ENCODE assay signal across 1 cellular context in genomic region chrX:120453985-120454384, GRCh38.
TF ChIP-seq lines count a peak whose summit lies in the region.

No MANE protein-coding gene starts in this region.

TF ChIP-seq in K562, 482 proteins besides CTCF, POLR2A, EP300 and RAD21 (continued from another document and continues in another):
- TF ChIP-seq ZNF518B (CRISPR knock-in tag; IDR thresholded peaks at IDR 0.05) (no peak), RBFOX2 (IDR thresholded peaks at IDR 0.05; ENCODE audit: low read depth, low read length) (no peak), FOSL1 (tag; conservative IDR thresholded peaks at IDR 0.05) (peak; percentile 90), ARID3A (IDR thresholded peaks at IDR 0.05; ENCODE audit: borderline replicate concordance, low read depth, low read length) (0 out of 2 replicates have a peak, but pooled peaks have one; percentile 33), RREB1 (CRISPR knock-in tag; IDR thresholded peaks at IDR 0.05) (no peak), E2F6 (IDR thresholded peaks at IDR 0.05; ENCODE audit: borderline replicate concordance in 1 of 2, extremely low read depth in 1 of 2, insufficient read depth in 1 of 2, insufficient read length in 1 of 2, low read depth in 1 of 2, low read length in 1 of 2, poor library complexity in 1 of 2, severe bottlenecking in 1 of 2) (no peak), SMAD4 (CRISPR knock-in tag; conservative IDR thresholded peaks at IDR 0.05) (no peak), ATF1 (CRISPR knock-in tag; IDR thresholded peaks at IDR 0.05) (no peak), ATF1 (tag; IDR thresholded peaks at IDR 0.05) (no peak), RB1 (IDR thresholded peaks at IDR 0.05; ENCODE audit: low read depth) (no peak), MYNN (IDR thresholded peaks at IDR 0.05) (no peak), MYNN (CRISPR knock-in tag; IDR thresholded peaks at IDR 0.05) (no peak), ARNT (IDR thresholded peaks at IDR 0.05) (no peak), RERE (CRISPR knock-in tag; IDR thresholded peaks at IDR 0.05; ENCODE audit: borderline replicate concordance) (no peak), MAFF (IDR thresholded peaks at IDR 0.05; ENCODE audit: low read length) (no peak), CREM (IDR thresholded peaks at IDR 0.05; ENCODE audit: low read depth) (no peak), ZNF217 (CRISPR knock-in tag; IDR thresholded peaks at IDR 0.05) (no peak), ZNF41 (CRISPR knock-in tag; conservative IDR thresholded peaks at IDR 0.05) (no peak), U2AF1 (optimal IDR thresholded peaks at IDR 0.05; ENCODE audit: low read depth, low read length) (no peak), TEAD4 (IDR thresholded peaks at IDR 0.05; ENCODE audit: low read length) (peak; percentile 47; the same call in 1 of the 2 replicates), TEAD4 (CRISPR knock-in tag; IDR thresholded peaks at IDR 0.05; ENCODE audit: borderline replicate concordance) (no peak), ZNF311 (CRISPR knock-in tag; IDR thresholded peaks at IDR 0.05) (no peak), SLC30A9 (CRISPR knock-in tag; IDR thresholded peaks at IDR 0.05) (no peak), HNRNPLL (IDR thresholded peaks at IDR 0.05; ENCODE audit: low read depth, low read length, poor library complexity, severe bottlenecking) (peak; percentile 96), XRCC4 (IDR thresholded peaks at IDR 0.05; ENCODE audit: extremely low read depth, insufficient read depth, insufficient read length) (no peak), FOS (IDR thresholded peaks at IDR 0.05; ENCODE audit: extremely low read depth, insufficient read length) (no peak), MXI1 (IDR thresholded peaks at IDR 0.05; ENCODE audit: low read depth, low read length) (no peak), ZNF12 (CRISPR knock-in tag; IDR thresholded peaks at IDR 0.05) (no peak), ZNF398 (CRISPR knock-in tag; IDR thresholded peaks at IDR 0.05) (no peak), HBP1 (CRISPR knock-in tag; IDR thresholded peaks at IDR 0.05) (no peak), BRF1 (IDR thresholded peaks at IDR 0.05; ENCODE audit: borderline replicate concordance, extremely low read depth, insufficient read length) (no peak), KLF1 (tag; IDR thresholded peaks at IDR 0.05) (no peak), HDAC3 (IDR thresholded peaks at IDR 0.05; ENCODE audit: borderline replicate concordance, partially characterized antibody) (peak; percentile 27), L3MBTL2 (IDR thresholded peaks at IDR 0.05) (no peak), NCOA6 (IDR thresholded peaks at IDR 0.05) (no peak), TEAD1 (CRISPR knock-in tag; IDR thresholded peaks at IDR 0.05) (no peak), CREB3L1 (IDR thresholded peaks at IDR 0.05; ENCODE audit: borderline replicate concordance, low read depth) (no peak), CREBBP (IDR thresholded peaks at IDR 0.05; ENCODE audit: low read depth, low read length) (no peak), NEUROD1 (IDR thresholded peaks at IDR 0.05; ENCODE audit: borderline replicate concordance, low read depth, low read length, partially characterized antibody) (no peak), ZNF445 (CRISPR knock-in tag; IDR thresholded peaks at IDR 0.05; ENCODE audit: low read depth) (no peak), MED1 (CRISPR knock-in tag; IDR thresholded peaks at IDR 0.05; ENCODE audit: borderline replicate concordance) (no peak)
